ENCODE assay signal across 13 cellular contexts in genomic region chr4:36841583-36842326, GRCh38.
DNase-seq lines count a peak whose midpoint lies in the region; ATAC-seq and TF ChIP-seq lines count a peak whose summit lies in the region.
"Had no signal": no experiment of that assay in that cellular context is flagged by ENCODE, and none has a peak within 500 bp of the region (broad histone marks: within the 10 kb centered on the region; RNA-seq: fewer than 3 reads in every experiment).

No MANE protein-coding gene starts in this region.

- H3K27me3 Mint-ChIP-seq in chondrocyte (ENCODE audit: low read depth) (no peaks in the 10 kb centered on the region), natural killer cell (ENCODE audit: low read depth in 2 of 2) (no peaks in the 10 kb centered on the region)
- H3K27me3 Mint-ChIP-seq: central memory CD8-positive, alpha-beta T cell had no signal

- no peak overlapping the region for H3K4me3 ChIP-seq in choroid plexus epithelial cell (ENCODE audit: low read depth, low read length)
- H3K4me3 ChIP-seq: lung, right atrium auricular region had no signal

- H3K36me3 Mint-ChIP-seq in chondrocyte (ENCODE audit: low read depth) (no peaks in the 10 kb centered on the region), natural killer cell (no peaks in the 10 kb centered on the region)

- H3K4me3 Mint-ChIP-seq in chondrocyte (ENCODE audit: unreplicated experiment): no peak overlapping the region
- no peak overlapping the region for H3K4me3 Mint-ChIP-seq in natural killer cell
- H3K4me3 Mint-ChIP-seq: activated T-helper 1 cell treated with anti-CD3 and anti-CD28 coated beads, Interleukin-12 subunit alpha, Interleukin-12 subunit beta, Interleukin-2, Interleukin-4 antibody, amounts not matched to agents 30 ng/mL and 10 ng/mL and 1 ng/mL, durations not matched to agents 14 hours and 24 hours and 36 hours; central memory CD8-positive, alpha-beta T cell had no signal

- DNase-seq in HS-5 (ENCODE audit: low read depth) (peak; percentile 32), choroid plexus epithelial cell (ENCODE audit: low read depth) (peak; percentile 2), chondrocyte (ENCODE audit: low spot score) (no peak), NCI-H526 treated with DMSO at 0.1 percent for 48 hours (lab: John Stamatoyannopoulos, UW) (no peak), natural killer cell (no peak)
- DNase-seq: NCI-H510A treated with DMSO at 0.1 percent for 48 hours had no signal

- no peak for TF ChIP-seq CTCF in choroid plexus epithelial cell (conservative IDR thresholded peaks at IDR 0.05; ENCODE audit: low read depth, low read length)
- no peak for TF ChIP-seq CTCF in chondrocyte (IDR thresholded peaks at IDR 0.05)
- TF ChIP-seq CTCF in natural killer cell (IDR thresholded peaks at IDR 0.05): no peak

- H3K9me3 Mint-ChIP-seq in chondrocyte (ENCODE audit: low read depth) (no peaks in the 10 kb centered on the region), natural killer cell (peaks cover 9 to 12% of the 10 kb centered on the region in 2 donors)
- H3K9me3 Mint-ChIP-seq: activated T-helper 1 cell treated with anti-CD3 and anti-CD28 coated beads, Interleukin-12 subunit alpha, Interleukin-12 subunit beta, Interleukin-2, Interleukin-4 antibody, amounts not matched to agents 30 ng/mL and 10 ng/mL and 1 ng/mL, durations not matched to agents 14 hours and 24 hours and 36 hours; central memory CD8-positive, alpha-beta T cell had no signal

- ATAC-seq in GM18508 (IDR thresholded peaks at IDR 0.05; ENCODE audit: insufficient read depth, unreplicated experiment): peak; percentile 74
- peak; percentile 80 for ATAC-seq in GM21576 (IDR thresholded peaks at IDR 0.05; ENCODE audit: unreplicated experiment)
- ATAC-seq in HG02642 (IDR thresholded peaks at IDR 0.05; ENCODE audit: poor library complexity, unreplicated experiment): no peak
- ATAC-seq in natural killer cell: no peak

- intact Hi-C loops in natural killer cell (cut with micrococcal nuclease): no loop called here

- H3K4me1 Mint-ChIP-seq in chondrocyte (ENCODE audit: low read depth): no peaks in the 10 kb centered on the region
- H3K4me1 Mint-ChIP-seq in natural killer cell: no peaks in the 10 kb centered on the region
- H3K4me1 Mint-ChIP-seq: central memory CD8-positive, alpha-beta T cell had no signal

- no peak overlapping the region for H3K27ac Mint-ChIP-seq in chondrocyte (ENCODE audit: unreplicated experiment)
- H3K27ac Mint-ChIP-seq in natural killer cell: no peak overlapping the region
- H3K27ac Mint-ChIP-seq: activated T-helper 1 cell treated with anti-CD3 and anti-CD28 coated beads, Interleukin-12 subunit alpha, Interleukin-12 subunit beta, Interleukin-2, Interleukin-4 antibody, amounts not matched to agents 30 ng/mL and 10 ng/mL and 1 ng/mL, durations not matched to agents 14 hours and 24 hours and 36 hours had no signal

Comparison
In these comparisons a context has a peak if more than half of its experiments do, and no peak if none do; other contexts are left out.
1. ATAC-seq: peak in GM18508 (single experiment) and GM21576 (single experiment); none in HG02642 (single experiment) and natural killer cell (0 of 3).
2. DNase-seq: peak in HS-5 (single experiment) and choroid plexus epithelial cell (single experiment); none in chondrocyte (single experiment), NCI-H526 treated with DMSO at 0.1 percent for 48 hours (single experiment) and natural killer cell (single experiment).